ENCODE assay signal across 15 cellular contexts in genomic region chr10:61941202-61941651, GRCh38. TPM values are rescaled to one million over a fixed set of nuclear protein-coding genes. Genes with fewer than 3 reads are reported as not detected.
DNase-seq lines count a peak whose midpoint lies in the region; ATAC-seq and TF ChIP-seq lines count a peak whose summit lies in the region.
"Had no signal": no experiment of that assay in that cellular context is flagged by ENCODE, and none has a peak within 500 bp of the region (broad histone marks: within the 10 kb centered on the region; RNA-seq: fewer than 3 reads in every experiment).

No MANE protein-coding gene starts in this region.

- peak overlapping the region; percentile 39 for H3K27ac ChIP-seq in CD4-positive, alpha-beta T cell (ENCODE audit: low read depth, low read length)
- H3K27ac ChIP-seq in osteoblast (ENCODE audit: low read depth, low read length) (peak overlapping the region; percentile 13), aorta (ENCODE audit: low read depth in 1 of 2, low read length in 2 of 2) (no peak overlapping the region)

- no peak for TF ChIP-seq CTCF in CD4-positive, alpha-beta T cell (IDR thresholded peaks at IDR 0.05)
- no peak for TF ChIP-seq CTCF in osteoblast (IDR thresholded peaks at IDR 0.05; ENCODE audit: extremely low read depth, low read depth, low read length)

- H3K4me1 Mint-ChIP-seq in CD4-positive, alpha-beta T cell (ENCODE audit: low read depth) = peaks cover 77% of the 10 kb centered on the region

- H3K4me3 Mint-ChIP-seq in CD4-positive, alpha-beta T cell = peak overlapping the region; percentile 47

- H4K20me1 ChIP-seq in osteoblast (ENCODE audit: insufficient read depth, low read length) = no peaks in the 10 kb centered on the region

- DNase-seq in CD4-positive, alpha-beta T cell = no peak
- DNase-seq in KG1 (lab: John Stamatoyannopoulos, UW) (peak; percentile 29), osteoblast (ENCODE audit: insufficient read length, low spot score, missing footprints) (no peak), aorta (no peak), SHP77 treated with DMSO at 0.1 percent for 48 hours (lab: John Stamatoyannopoulos, UW) (no peak)
- no peak for DNase-seq in activated naive CD4-positive, alpha-beta T cell treated with anti-CD3 and anti-CD28 coated beads, Interleukin-2, amount 50 U/mL, for 72 hours (ENCODE audit: low spot score in 2 of 2)
- DNase-seq: amniotic stem cell; EL; erythroblast; NCI-H226; stimulated activated CD8-positive, alpha-beta memory T cell treated with anti-CD3 and anti-CD28 coated beads, Interleukin-4, amount 100 ng/mL, for 48 hours; T1000 had no signal

- POLR2A ChIA-PET in CD4-positive, alpha-beta T cell (lab: Charles Lee) = interaction anchor here (2.8 kb wide), 1 partner anchor 38 kb away, joined by 27 read pairs; no protein-coding TSS in a partner anchor

- CTCF ChIA-PET in CD4-positive, alpha-beta T cell (lab: Charles Lee) = interaction anchor here (1.2 kb wide), 1 partner anchor 38 kb away, joined by 4 read pairs; no protein-coding TSS in a partner anchor

- peaks cover 14% of the 10 kb centered on the region for H3K36me3 ChIP-seq in osteoblast (ENCODE audit: insufficient read depth, low read length)
- no peaks in the 10 kb centered on the region for H3K36me3 ChIP-seq in aorta (ENCODE audit: control insufficient read depth in 1 of 2, insufficient read depth in 2 of 2, low read length in 1 of 2)
- H3K36me3 ChIP-seq: right atrium auricular region had no signal

- peaks cover 25% of the 10 kb centered on the region for H3K79me2 ChIP-seq in osteoblast (ENCODE audit: insufficient read depth, low read length)

- H3K9me3 ChIP-seq in CD4-positive, alpha-beta T cell (ENCODE audit: control insufficient read depth, low read length) = no peaks in the 10 kb centered on the region
- H3K9me3 ChIP-seq in osteoblast (ENCODE audit: low read depth, low read length) (no peaks in the 10 kb centered on the region), aorta (ENCODE audit: control insufficient read depth, low read length) (no peaks in the 10 kb centered on the region)
- H3K9me3 ChIP-seq: right atrium auricular region had no signal

- H2AFZ ChIP-seq in osteoblast (ENCODE audit: low read length) = no peak overlapping the region

- H3K36me3 Mint-ChIP-seq in CD4-positive, alpha-beta T cell (ENCODE audit: low read depth) = peaks cover 45% of the 10 kb centered on the region
- H3K36me3 Mint-ChIP-seq in activated naive CD4-positive, alpha-beta T cell treated with anti-CD3 and anti-CD28 coated beads, Interleukin-2, amount 50 U/mL, for 72 hours = peaks cover 23 to 53% of the 10 kb centered on the region in 2 donors

- H3K27me3 Mint-ChIP-seq in CD4-positive, alpha-beta T cell = no peaks in the 10 kb centered on the region

- H3K27ac Mint-ChIP-seq in CD4-positive, alpha-beta T cell = peak overlapping the region; percentile 82
- H3K27ac Mint-ChIP-seq in activated naive CD4-positive, alpha-beta T cell treated with anti-CD3 and anti-CD28 coated beads, Interleukin-2, amount 50 U/mL, for 72 hours = peak overlapping the region; percentile 94 to 98

- 58 to 60% methylated on average over 4 of the region's 4 CpGs for WGBS in aorta, 2 donors

- no peak overlapping the region for H3K4me3 ChIP-seq in osteoblast (ENCODE audit: insufficient read depth, low read length)
- no peak overlapping the region for H3K4me3 ChIP-seq in aorta (ENCODE audit: low read length in 2 of 2)
- H3K4me3 ChIP-seq: right atrium auricular region had no signal

- no peaks in the 10 kb centered on the region for H3K9me3 Mint-ChIP-seq in CD4-positive, alpha-beta T cell
- H3K9me3 Mint-ChIP-seq in activated naive CD4-positive, alpha-beta T cell treated with anti-CD3 and anti-CD28 coated beads, Interleukin-2, amount 50 U/mL, for 72 hours = no peaks in the 10 kb centered on the region

- no peak for ATAC-seq in CD4-positive, alpha-beta T cell (ENCODE audit: poor library complexity)
- no peak for ATAC-seq in activated naive CD4-positive, alpha-beta T cell treated with anti-CD3 and anti-CD28 coated beads, Interleukin-2, amount 50 U/mL, for 72 hours
- no peak for ATAC-seq in aorta (ENCODE audit: low FRiP score)
- no peak for ATAC-seq in GM21825 (IDR thresholded peaks at IDR 0.05; ENCODE audit: unreplicated experiment)
- ATAC-seq in HG03439 (IDR thresholded peaks at IDR 0.05; ENCODE audit: unreplicated experiment) = no peak

- peaks cover 74% of the 10 kb centered on the region for H3K4me1 ChIP-seq in osteoblast (ENCODE audit: insufficient read depth, low read length)
- H3K4me1 ChIP-seq in aorta (ENCODE audit: control insufficient read depth in 1 of 2, insufficient read depth in 2 of 2, low read length in 2 of 2) = peaks cover 2 to 16% of the 10 kb centered on the region in 2 donors

- intact Hi-C loops in CD4-positive, alpha-beta T cell (cut with DNase I, micrococcal nuclease) = no loop called here
- intact Hi-C loops in aorta (cut with DNase I) = loop anchor here (5.0 kb wide), 2 partner anchors 39 to 51 kb away; partner anchors contain the start of gene ARID5B (in 1 of the 2)

- no peaks in the 10 kb centered on the region for H3K27me3 ChIP-seq in CD4-positive, alpha-beta T cell (ENCODE audit: control insufficient read depth, insufficient read depth, low read length)
- no peaks in the 10 kb centered on the region for H3K27me3 ChIP-seq in osteoblast (ENCODE audit: insufficient read depth, low read length)
- no peaks in the 10 kb centered on the region for H3K27me3 ChIP-seq in aorta (ENCODE audit: control insufficient read depth in 1 of 2, insufficient read depth in 2 of 2, low read length in 1 of 2)
- H3K27me3 ChIP-seq: right atrium auricular region had no signal

- no peak overlapping the region for H3K4me2 ChIP-seq in osteoblast (ENCODE audit: insufficient read depth, low read length)

RNA-seq across cellular contexts. Expression of gene ARID5B, which starts 39.7 kb away (rescaled TPM):
- 10 to 100 TPM; 49.2 to 51.3 TPM for total RNA-seq in CD4-positive, alpha-beta T cell
- 10 to 100 TPM; 52.1 to 95.4 TPM for total RNA-seq in activated naive CD4-positive, alpha-beta T cell treated with anti-CD3 and anti-CD28 coated beads, Interleukin-2, amount 50 U/mL, for 72 hours
- total RNA-seq in osteoblast (88.4 and 94.1 TPM in 2 replicates), aorta (100 to 1,000 TPM in 1 of 2 donors, 10 to 100 TPM in 1; 66.2 to 143 TPM)
- 10 to 100 TPM in 1 of 2 donors, 1 to 10 TPM in 1; 7.8 to 33.2 TPM for polyA plus RNA-seq in aorta

Comparison
In these comparisons a context has a peak if more than half of its experiments do, and no peak if none do; other contexts are left out.
1. H3K27ac ChIP-seq: peak in CD4-positive, alpha-beta T cell (single experiment) and osteoblast (single experiment); none in aorta (0 of 2).
2. intact Hi-C loops: an anchor here in aorta (5.0 kb wide); none called in CD4-positive, alpha-beta T cell.